In genomic region chr1:25720624-25721023, GRCh38 we compare ENCODE assay signal across 22 cellular contexts.
"Had no signal": no experiment of that assay in that cellular context is flagged by ENCODE, and none has a peak within 500 bp of the region (broad histone marks: within the 10 kb centered on the region; RNA-seq: fewer than 3 reads in every experiment).

No MANE protein-coding gene starts in this region.

- H3K9me3 ChIP-seq: SK-N-SH had no signal

- H3K9ac ChIP-seq: SK-N-SH had no signal

- H3K4me2 ChIP-seq: SK-N-SH had no signal

- ATAC-seq: Panc1 had no signal

- H3K27ac ChIP-seq: RWPE1 had no signal

- DNase-seq: Karpas-422, KG1, MV-4-11, NCI-H1048, NCI-H1105, NCI-H1417, NCI-H1436 treated with DMSO at 0.1 percent for 48 hours, NCI-H187, NCI-H2029, NCI-H2081 treated with DMSO at 0.1 percent for 48 hours, NCI-H2171, NCI-H226, NCI-H446, NCI-H510A, NCI-H524 treated with DMSO at 0.1 percent for 48 hours, NCI-H69, NCI-H774, SHP77, SK-N-SH, SW 1271 had no signal
